In genomic region chr2:38077431-38077769, GRCh38 we compare ENCODE assay signal across 9 cellular contexts. TPM values are rescaled to one million over a fixed set of nuclear protein-coding genes. Genes with fewer than 3 reads are reported as not detected.
DNase-seq lines count a peak whose midpoint lies in the region; ATAC-seq and TF ChIP-seq lines count a peak whose summit lies in the region.
"Had no signal": no experiment of that assay in that cellular context is flagged by ENCODE, and none has a peak within 500 bp of the region (broad histone marks: within the 10 kb centered on the region; RNA-seq: fewer than 3 reads in every experiment).

No MANE protein-coding gene starts in this region.

- peaks cover 58% of the 10 kb centered on the region for H3K4me1 Mint-ChIP-seq in GM23338

- peaks cover 26% of the 10 kb centered on the region for H3F3A ChIP-seq in GM23338 (replicated peaks; ENCODE audit: low read depth)

- H3K4me3 ChIP-seq in GM23338, result peak overlapping the region; percentile 53
- H3K4me3 ChIP-seq in WERI-Rb-1 (ENCODE audit: low read depth, low read length), result peak overlapping the region; percentile 49
- H3K4me3 ChIP-seq in fibroblast of villous mesenchyme (ENCODE audit: low read depth, low read length), result peak overlapping the region; percentile 51
- H3K4me3 ChIP-seq in retinal pigment epithelial cell (ENCODE audit: low read length), result peak overlapping the region; percentile 36

- no peaks in the 10 kb centered on the region for H3K9me2 ChIP-seq in GM23338 (ENCODE audit: insufficient read depth)

- TF ChIP-seq CTCF in GM23338 (conservative IDR thresholded peaks at IDR 0.05; ENCODE audit: low read depth in 2 of 2) (no peak), WERI-Rb-1 (IDR thresholded peaks at IDR 0.05; ENCODE audit: low read depth, low read length) (no peak), fibroblast of villous mesenchyme (IDR thresholded peaks at IDR 0.05; ENCODE audit: insufficient read depth, low read depth, low read length) (no peak), retinal pigment epithelial cell (conservative IDR thresholded peaks at IDR 0.05; ENCODE audit: low read depth, low read length) (no peak), GM13976 (IDR thresholded peaks at IDR 0.05; ENCODE audit: borderline replicate concordance, control extremely low read depth, extremely low read depth, insufficient read depth, missing control alignments) (no peak)

- no peaks in the 10 kb centered on the region for H3K79me2 ChIP-seq in GM23338 (replicated peaks; ENCODE audit: insufficient read depth)

- H3K9me3 ChIP-seq in WERI-Rb-1 (ENCODE audit: severe bottlenecking), result peaks cover 8% of the 10 kb centered on the region

- H3K36me3 ChIP-seq in GM23338 (ENCODE audit: insufficient read depth) (no peaks in the 10 kb centered on the region), WERI-Rb-1 (no peaks in the 10 kb centered on the region)

- H3K4me3 Mint-ChIP-seq in GM23338, result peak overlapping the region; percentile 64

- H3K27ac Mint-ChIP-seq in GM23338, result no peak overlapping the region

- peaks cover 4% of the 10 kb centered on the region for H3K36me3 Mint-ChIP-seq in GM23338 (ENCODE audit: low read depth)

- H2AFZ ChIP-seq in GM23338, result peak overlapping the region; percentile 97

- peaks cover 58% of the 10 kb centered on the region for H3K27me3 Mint-ChIP-seq in GM23338 (ENCODE audit: insufficient read depth, low read depth, poor library complexity)

- ATAC-seq in GM23338, result no peak
- no peak for ATAC-seq in GM21825 (IDR thresholded peaks at IDR 0.05; ENCODE audit: unreplicated experiment)
- no peak for ATAC-seq in HG03565 (IDR thresholded peaks at IDR 0.05; ENCODE audit: unreplicated experiment)

- in situ Hi-C loops in GM13976 (cut with MboI; ENCODE audit: low sequenced_read_pairs, unreplicated experiment), result no loop called here

- H3K27ac ChIP-seq in GM23338 (ENCODE audit: low read depth) (no peak overlapping the region), WERI-Rb-1 (peak overlapping the region; percentile 86)

- H3K27me3 ChIP-seq in GM23338 (ENCODE audit: insufficient read depth) (peaks cover 53% of the 10 kb centered on the region), WERI-Rb-1 (ENCODE audit: insufficient read depth, low read depth, severe bottlenecking) (no peaks in the 10 kb centered on the region)

- H3K4me1 ChIP-seq in GM23338 (ENCODE audit: insufficient read depth), result peaks cover 50% of the 10 kb centered on the region

- peak overlapping the region; percentile 77 for H3K4me2 ChIP-seq in GM23338

- no peaks in the 10 kb centered on the region; the same call in 2 of the 3 replicates for H3K9me3 Mint-ChIP-seq in GM23338

- H4K20me1 ChIP-seq in GM23338 (replicated peaks; ENCODE audit: insufficient read depth), result no peaks in the 10 kb centered on the region

- DNase-seq in GM23338 (ENCODE audit: low spot score), result no peak
- no peak for DNase-seq in WERI-Rb-1
- DNase-seq in fibroblast of villous mesenchyme (ENCODE audit: low read depth), result no peak
- no peak for DNase-seq in retinal pigment epithelial cell (ENCODE audit: low read depth)
- no peak for DNase-seq in GM13976 (ENCODE audit: low spot score)
- no peak for DNase-seq in NCI-H146 treated with DMSO at 0.1 percent for 48 hours (lab: John Stamatoyannopoulos, UW; ENCODE audit: unreplicated experiment)
- DNase-seq: NCI-H146 had no signal

TF ChIP-seq in GM23338, 12 proteins besides CTCF, POLR2A, EP300 and RAD21:
- no peak for TF ChIP-seq POLR2AphosphoS5 (IDR thresholded peaks at IDR 0.05; ENCODE audit: low read depth)
- no peak for TF ChIP-seq ZNF114 (CRISPR knock-in tag; IDR thresholded peaks at IDR 0.05)
- no peak for TF ChIP-seq NANOG (IDR thresholded peaks at IDR 0.05; ENCODE audit: borderline replicate concordance)
- TF ChIP-seq JUNB (IDR thresholded peaks at IDR 0.05; ENCODE audit: unreplicated experiment), result no peak
- no peak for TF ChIP-seq STAT1 (IDR thresholded peaks at IDR 0.05; ENCODE audit: unreplicated experiment)
- TF ChIP-seq ZNF331 (CRISPR knock-in tag; IDR thresholded peaks at IDR 0.05; ENCODE audit: low read depth), result no peak
- TF ChIP-seq CREB1 (CRISPR knock-in tag; IDR thresholded peaks at IDR 0.05; ENCODE audit: low read depth), result no peak

RNA-seq across cellular contexts. Expression of gene CYP1B1, which starts 1.4 kb away (rescaled TPM):
- total RNA-seq in GM23338 (2014; rRNA removed; shearing (Covaris generic)), result 2.6 and 6.2 TPM in 2 replicates
- polyA plus RNA-seq in GM23338 (2016; fragmentation: Nextera tagmentation; extraction: Ambion mirVana), result 2.4 and 3.3 TPM in 2 replicates
- 6.5 and 9.3 TPM in 2 replicates for total RNA-seq in fibroblast of villous mesenchyme
